ENCODE assay signal across 17 cellular contexts in genomic region chr3:73616056-73616455, GRCh38. TPM values are rescaled to one million over a fixed set of nuclear protein-coding genes. Genes with fewer than 3 reads are reported as not detected.
"Had no signal": no experiment of that assay in that cellular context is flagged by ENCODE, and none has a peak within 500 bp of the region (broad histone marks: within the 10 kb centered on the region; RNA-seq: fewer than 3 reads in every experiment).

No MANE protein-coding gene starts in this region.

- H3K9me3 ChIP-seq: left lung, lower lobe of right lung, ovary, right lobe of liver, tibial artery had no signal

- H3K4me1 ChIP-seq: left lung, lower lobe of right lung, right lobe of liver had no signal

- H3K9ac ChIP-seq: neural progenitor cell had no signal

- H3K36me3 ChIP-seq: left lung, lower lobe of right lung, neural progenitor cell, ovary, right lobe of liver, tibial artery had no signal

- ATAC-seq: left lung; lower lobe of right lung; natural killer cell treated with Interleukin-12 subunit alpha and Interleukin-12 subunit beta and Interleukin-15 and Interleukin-18, amount 100 ng/mL, for 72 hours; right lobe of liver; stimulated activated naive B cell treated with anti-CD40 and anti-IgM and Interleukin-4, amounts not matched to agents 10 μg/mL and 1 μg/mL and 100 μg/mL, for 72 hours; stimulated activated naive CD8-positive, alpha-beta T cell treated with anti-CD3 and anti-CD28 coated beads, Interleukin-15, amount 100 ng/mL, for 72 hours had no signal

- H3K4me3 ChIP-seq: dorsolateral prefrontal cortex, left lung, lower lobe of right lung, neural progenitor cell, ovary, right lobe of liver, tibial artery had no signal

- H3K27ac ChIP-seq: dorsolateral prefrontal cortex, left lung, lower lobe of right lung, neural progenitor cell, right lobe of liver had no signal

- H3K27me3 ChIP-seq: dorsolateral prefrontal cortex, left lung, neural progenitor cell, ovary, right lobe of liver, tibial artery had no signal

- DNase-seq: cortex of kidney; dorsolateral prefrontal cortex; effector CD8-positive, alpha-beta T cell; head of caudate nucleus; islet precursor cell; left lung; lower lobe of right lung; nucleus accumbens; ovary; right lobe of liver; stimulated activated CD4-positive, alpha-beta T cell treated with anti-CD3 and anti-CD28 coated beads, Interleukin-2, amount 100 ng/mL, for 24 hours; stimulated activated CD4-positive, alpha-beta T cell treated with anti-CD3 and anti-CD28 coated beads, Interleukin-4, amount 100 ng/mL, for 4 hours; stimulated activated naive B cell treated with anti-CD40 and anti-IgM and Interleukin-4, amounts not matched to agents 10 μg/mL and 1 μg/mL and 100 μg/mL, for 72 hours; stimulated activated naive CD8-positive, alpha-beta T cell treated with anti-CD3 and anti-CD28 coated beads, Interleukin-15, amount 100 ng/mL, for 72 hours; tibial artery had no signal

RNA-seq across cellular contexts. Expression of gene PDZRN3, which starts 8.7 kb away (rescaled TPM):
- total RNA-seq: natural killer cell treated with Interleukin-12 subunit alpha and Interleukin-12 subunit beta and Interleukin-15 and Interleukin-18, amount 100 ng/mL, for 72 hours had no signal
